In the genomic region with DNA sequence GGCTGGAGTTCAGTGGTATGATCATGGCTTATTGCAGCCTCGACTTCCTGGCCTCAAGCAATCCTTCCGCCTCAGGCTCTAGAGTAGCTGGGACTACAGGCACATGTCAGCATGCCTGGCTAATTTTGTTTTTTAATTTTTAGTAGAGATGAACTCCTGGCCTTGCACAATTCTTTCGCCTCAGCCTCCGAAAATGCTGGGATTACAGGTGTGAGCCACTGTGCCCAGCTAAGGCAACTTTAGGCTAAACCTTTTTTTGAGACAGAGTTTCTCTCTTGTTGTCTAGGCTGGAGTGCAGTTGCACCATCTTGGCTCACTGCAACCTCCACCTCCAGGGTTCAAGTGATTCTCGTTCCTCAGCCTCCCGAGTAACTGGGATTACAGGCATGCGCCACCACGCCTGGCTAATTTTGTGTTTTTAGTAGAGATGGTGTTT, we compare ENCODE assay signal across 8 cellular contexts. TPM values are rescaled to one million over a fixed set of nuclear protein-coding genes. Genes with fewer than 3 reads are reported as not detected.
DNase-seq lines count a peak whose midpoint lies in the region; ATAC-seq and TF ChIP-seq lines count a peak whose summit lies in the region.
"Not testable (repeated sequence)": the region's sequence is repeated elsewhere in the genome, so short reads cannot be mapped to it uniquely, and the experiment has no call there.
"Had no signal": no experiment of that assay in that cellular context is flagged by ENCODE, and none has a peak within 500 bp of the region (broad histone marks: within the 10 kb centered on the region; RNA-seq: fewer than 3 reads in every experiment).

No MANE protein-coding gene starts in this region.

- intact Hi-C loops in left ventricle myocardium inferior (cut with micrococcal nuclease) = not testable (repeated sequence)

- peaks cover 18% of the 10 kb centered on the region for H3K79me2 ChIP-seq in DND-41 (ENCODE audit: insufficient read depth, low read length)

- not testable (repeated sequence) for H3K4me3 ChIP-seq in DND-41 (ENCODE audit: low read depth in 1 of 2, low read length in 2 of 2); left ventricle myocardium inferior

- CTCF ChIA-PET in RWPE1 (lab: Yijun Ruan, JAX) = not testable (repeated sequence)

- not testable (repeated sequence) for DNase-seq in DND-41; RWPE1 (ENCODE audit: low spot score); left ventricle myocardium inferior
- peak; percentile 81 for DNase-seq in activated CD8-positive, alpha-beta memory T cell treated with anti-CD3 and anti-CD28 coated beads for 24 hours
- DNase-seq in stimulated activated CD4-positive, alpha-beta T cell treated with anti-CD3 and anti-CD28 coated beads, Interleukin-4, amount 100 ng/mL, for 1 hour = peak; percentile 25

- peaks cover 21% of the 10 kb centered on the region for H4K20me1 ChIP-seq in DND-41 (ENCODE audit: insufficient read depth, low read length)

- H3K4me2 ChIP-seq in DND-41 (ENCODE audit: insufficient read depth, low read length) = not testable (repeated sequence)

- peak overlapping the region; percentile 80 for H3K4me3 Mint-ChIP-seq in activated naive CD4-positive, alpha-beta T cell treated with anti-CD3 and anti-CD28 coated beads, Interleukin-2, amount 50 U/mL, for 24 hours

- not testable (repeated sequence) for H3K27me3 ChIP-seq in DND-41 (ENCODE audit: insufficient read depth, low read length, poor library complexity); left ventricle myocardium inferior (ENCODE audit: low read depth)

- H3K9me3 Mint-ChIP-seq in activated naive CD4-positive, alpha-beta T cell treated with anti-CD3 and anti-CD28 coated beads, Interleukin-2, amount 50 U/mL, for 24 hours = not testable (repeated sequence)

- TF ChIP-seq CTCF in DND-41 (IDR thresholded peaks at IDR 0.05; ENCODE audit: borderline replicate concordance, extremely low read depth, low read length, poor library complexity, severe bottlenecking); RWPE1 (conservative IDR thresholded peaks at IDR 0.05; ENCODE audit: low read depth); left ventricle myocardium inferior (IDR thresholded peaks at IDR 0.05; ENCODE audit: borderline replicate concordance): not testable (repeated sequence)

- peaks cover 88% of the 10 kb centered on the region for H3K4me1 Mint-ChIP-seq in activated naive CD4-positive, alpha-beta T cell treated with anti-CD3 and anti-CD28 coated beads, Interleukin-2, amount 50 U/mL, for 24 hours

- H3K9ac ChIP-seq in DND-41 (ENCODE audit: low read depth, low read length) = not testable (repeated sequence)

- H3K4me1 ChIP-seq in DND-41 (ENCODE audit: insufficient read depth, low read length) (peaks cover 32% of the 10 kb centered on the region), left ventricle myocardium inferior (peaks cover 40% of the 10 kb centered on the region)

- H3K27ac Mint-ChIP-seq in activated naive CD4-positive, alpha-beta T cell treated with anti-CD3 and anti-CD28 coated beads, Interleukin-2, amount 50 U/mL, for 24 hours = peak overlapping the region; percentile 93

- not testable (repeated sequence) for H3K27ac ChIP-seq in DND-41 (ENCODE audit: low read length)
- H3K27ac ChIP-seq in RWPE1 = peak overlapping the region; percentile 36
- peak overlapping the region; percentile 19 for H3K27ac ChIP-seq in left ventricle myocardium inferior (replicated peaks)

- H2AFZ ChIP-seq in DND-41 (ENCODE audit: low read depth, low read length) = not testable (repeated sequence)

- peaks cover 34% of the 10 kb centered on the region for H3K36me3 Mint-ChIP-seq in activated naive CD4-positive, alpha-beta T cell treated with anti-CD3 and anti-CD28 coated beads, Interleukin-2, amount 50 U/mL, for 24 hours

- not testable (repeated sequence) for H3K27me3 Mint-ChIP-seq in activated naive CD4-positive, alpha-beta T cell treated with anti-CD3 and anti-CD28 coated beads, Interleukin-2, amount 50 U/mL, for 24 hours

- ATAC-seq in DND-41 (ENCODE audit: insufficient read depth, low read depth) (peak; percentile 44; the same call in 2 of the 3 replicates), HG02852 (IDR thresholded peaks at IDR 0.05; ENCODE audit: unreplicated experiment) (peak; percentile 13)

- H3K9me3 ChIP-seq in DND-41 (ENCODE audit: insufficient read depth, low read length, severe bottlenecking); left ventricle myocardium inferior (replicated peaks): not testable (repeated sequence)

- POLR2A ChIA-PET in RWPE1 (lab: Yijun Ruan, JAX; ENCODE audit: low non-redundant PET) = not testable (repeated sequence)

- H3K36me3 ChIP-seq in DND-41 (ENCODE audit: insufficient read depth, low read length) (peaks cover 40% of the 10 kb centered on the region), left ventricle myocardium inferior (peaks cover 41% of the 10 kb centered on the region)

RNA-seq across cellular contexts. Expression of a gene that starts 8.7 kb away (rescaled TPM):
- 1,128 TPM for total RNA-seq in left ventricle myocardium inferior

RNA-seq across cellular contexts. Expression of a gene that starts 8.9 kb away (rescaled TPM):
- total RNA-seq in left ventricle myocardium inferior = 3.7 TPM
- total RNA-seq: mammary epithelial cell had no signal

RNA-seq across cellular contexts. Expression of a gene that starts 16.3 kb away (rescaled TPM):
- 57.6 TPM for total RNA-seq in left ventricle myocardium inferior

RNA-seq across cellular contexts. Expression of a gene that starts 56.6 kb away (rescaled TPM):
- total RNA-seq in left ventricle myocardium inferior = 49.6 TPM
